ENCODE assay signal across 28 cellular contexts in genomic region chr5:56430437-56430836, GRCh38.
"Had no signal": no experiment of that assay in that cellular context is flagged by ENCODE, and none has a peak within 500 bp of the region (broad histone marks: within the 10 kb centered on the region; RNA-seq: fewer than 3 reads in every experiment).

No MANE protein-coding gene starts in this region.

- H3K27ac ChIP-seq: heart left ventricle, left lung, lower lobe of right lung, ovary, prostate gland, sigmoid colon, spleen, testis, transverse colon, upper lobe of right lung had no signal

- DNase-seq: heart left ventricle; hypothalamus; immature natural killer cell; kidney; left colon; left lung; lower lobe of right lung; mammary epithelial cell; mesenchymal stem cell; naive B cell; natural killer cell; ovary; posterior cingulate gyrus; retina; right cardiac atrium; sigmoid colon; small intestine; spleen; stimulated activated CD4-positive, alpha-beta T cell treated with anti-CD3 and anti-CD28 coated beads, Interleukin-4, amount 100 ng/mL, for 4 hours; stimulated activated CD8-positive, alpha-beta memory T cell treated with anti-CD3 and anti-CD28 coated beads, Interleukin-4, amount 100 ng/mL, for 48 hours; stimulated activated naive CD4-positive, alpha-beta T cell treated with Interleukin-2 at 50 U/mL for 16 hours; stimulated activated naive CD8-positive, alpha-beta T cell treated with anti-CD3 and anti-CD28 coated beads, Interleukin-15, amount 100 ng/mL, for 72 hours; testis; thyroid gland; transverse colon; upper lobe of right lung had no signal

- H3K36me3 ChIP-seq: heart left ventricle, left lung, lower lobe of right lung, ovary, prostate gland, sigmoid colon, spleen, thyroid gland, transverse colon, upper lobe of right lung had no signal

- ATAC-seq: heart left ventricle; left colon; left lung; lower lobe of right lung; natural killer cell; right cardiac atrium; stimulated activated memory B cell treated with anti-CD40 and anti-IgM and Interleukin-4, amounts not matched to agents 10 μg/mL and 1 μg/mL and 100 μg/mL, for 72 hours; stimulated activated naive CD8-positive, alpha-beta T cell treated with anti-CD3 and anti-CD28 coated beads, Interleukin-15, amount 100 ng/mL, for 72 hours; upper lobe of right lung had no signal

- H3K9me3 ChIP-seq: heart left ventricle, lower lobe of right lung, ovary, prostate gland, sigmoid colon, spleen, testis, thyroid gland, transverse colon, upper lobe of right lung had no signal

- H3K27me3 ChIP-seq: heart left ventricle, left lung, ovary, sigmoid colon, spleen, testis, thyroid gland, transverse colon, upper lobe of right lung had no signal

- H3K4me1 ChIP-seq: left lung, lower lobe of right lung, prostate gland, sigmoid colon, testis, transverse colon, upper lobe of right lung had no signal

- H3K4me3 ChIP-seq: heart left ventricle, left lung, lower lobe of right lung, ovary, prostate gland, sigmoid colon, spleen, testis, thyroid gland, transverse colon, upper lobe of right lung had no signal
